Comparison of ENCODE assay signal across 8 cellular contexts in the genomic region with DNA sequence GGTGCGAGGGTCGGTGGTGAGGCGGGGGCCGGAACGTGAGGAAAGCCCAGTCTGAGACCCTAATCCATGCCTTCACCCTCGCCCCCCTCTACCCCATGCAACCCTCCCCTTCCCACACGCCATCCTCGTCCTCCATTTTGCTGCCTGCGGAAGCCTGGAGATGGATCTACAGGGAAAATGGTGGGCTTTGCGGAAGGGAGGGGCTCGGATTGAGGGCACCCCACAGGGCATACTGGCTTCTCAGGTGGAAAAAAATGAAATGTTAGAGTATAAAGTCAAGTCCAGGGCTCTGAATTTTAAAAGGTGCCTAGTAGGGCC. TPM values are rescaled to one million over a fixed set of nuclear protein-coding genes. Genes with fewer than 3 reads are reported as not detected.
DNase-seq lines count a peak whose midpoint lies in the region; ATAC-seq and TF ChIP-seq lines count a peak whose summit lies in the region.

No MANE protein-coding gene starts in this region.

- DNase-seq in COR-L47 (lab: John Stamatoyannopoulos, UW) (peak; percentile 0), ascending aorta (ENCODE audit: low spot score in 2 of 2) (no peak), kidney glomerular epithelial cell (lab: John Stamatoyannopoulos, UW) (peak; percentile 17), AG20443 (ENCODE audit: low spot score) (no peak), SIG-M5 (lab: John Stamatoyannopoulos, UW) (no peak), COLO668 (lab: John Stamatoyannopoulos, UW; ENCODE audit: unreplicated experiment) (no peak)

- no peak for TF ChIP-seq CTCF in ascending aorta (IDR thresholded peaks at IDR 0.05)

- ATAC-seq in HG03196 (IDR thresholded peaks at IDR 0.05; ENCODE audit: unreplicated experiment), result peak; percentile 15

- peak overlapping the region; percentile 76 to 85 for H3K27ac ChIP-seq in ascending aorta
- no peak overlapping the region for H3K27ac ChIP-seq in subcutaneous abdominal adipose tissue (ENCODE audit: low read depth, low read length)

- H3K36me3 ChIP-seq in ascending aorta (no peaks in the 10 kb centered on the region), subcutaneous abdominal adipose tissue (ENCODE audit: control insufficient read depth in 5 of 5, insufficient read depth in 5 of 5, low read length in 5 of 5) (no peaks in the 10 kb centered on the region)

- H3K27me3 ChIP-seq in ascending aorta (no peaks in the 10 kb centered on the region), subcutaneous abdominal adipose tissue (ENCODE audit: control insufficient read depth in 5 of 5, insufficient read depth in 4 of 5, low read length in 5 of 5) (peaks cover 0 to 16% (median 7%) of the 10 kb centered on the region in 5 donors)

- H3K9me3 ChIP-seq in ascending aorta, result no peaks in the 10 kb centered on the region
- H3K9me3 ChIP-seq in subcutaneous abdominal adipose tissue (ENCODE audit: control insufficient read depth in 5 of 5, low read length in 5 of 5), result no peaks in the 10 kb centered on the region

- no peak overlapping the region for H3K9ac ChIP-seq in subcutaneous abdominal adipose tissue (ENCODE audit: low read length in 5 of 5)

- no peaks in the 10 kb centered on the region for H3K4me1 ChIP-seq in ascending aorta
- H3K4me1 ChIP-seq in subcutaneous abdominal adipose tissue (ENCODE audit: control insufficient read depth in 5 of 5, insufficient read depth in 5 of 5, low read length in 5 of 5), result peaks cover 0 to 4% (median under 1%) of the 10 kb centered on the region in 5 donors

- H3K4me3 ChIP-seq in ascending aorta (peak overlapping the region; percentile 70 to 75), subcutaneous abdominal adipose tissue (ENCODE audit: low read depth in 1 of 5, low read length in 5 of 5) (peak overlapping the region; percentile 8 to 69 (median 59))

- intact Hi-C loops in ascending aorta (cut with DNase I), result loop anchor here (1.0 to 10.0 kb wide), 3 partner anchors 40 to 139 kb away; a partner anchor contains a TSS

RNA-seq across cellular contexts. Expression of a gene that starts 0.8 kb away (rescaled TPM):
- total RNA-seq in ascending aorta, result 11.0 TPM

RNA-seq across cellular contexts. Expression of a gene that starts 39.2 kb away (rescaled TPM):
- 39.1 TPM for total RNA-seq in ascending aorta

Comparison
In these comparisons a context has a peak if more than half of its experiments do, and no peak if none do; other contexts are left out.
1. DNase-seq: peak in COR-L47 (single experiment) and kidney glomerular epithelial cell (single experiment); none in ascending aorta (0 of 2), AG20443 (single experiment), SIG-M5 (single experiment) and COLO668 (single experiment).